1 cellular context compared by ENCODE assay signal in the genomic region with DNA sequence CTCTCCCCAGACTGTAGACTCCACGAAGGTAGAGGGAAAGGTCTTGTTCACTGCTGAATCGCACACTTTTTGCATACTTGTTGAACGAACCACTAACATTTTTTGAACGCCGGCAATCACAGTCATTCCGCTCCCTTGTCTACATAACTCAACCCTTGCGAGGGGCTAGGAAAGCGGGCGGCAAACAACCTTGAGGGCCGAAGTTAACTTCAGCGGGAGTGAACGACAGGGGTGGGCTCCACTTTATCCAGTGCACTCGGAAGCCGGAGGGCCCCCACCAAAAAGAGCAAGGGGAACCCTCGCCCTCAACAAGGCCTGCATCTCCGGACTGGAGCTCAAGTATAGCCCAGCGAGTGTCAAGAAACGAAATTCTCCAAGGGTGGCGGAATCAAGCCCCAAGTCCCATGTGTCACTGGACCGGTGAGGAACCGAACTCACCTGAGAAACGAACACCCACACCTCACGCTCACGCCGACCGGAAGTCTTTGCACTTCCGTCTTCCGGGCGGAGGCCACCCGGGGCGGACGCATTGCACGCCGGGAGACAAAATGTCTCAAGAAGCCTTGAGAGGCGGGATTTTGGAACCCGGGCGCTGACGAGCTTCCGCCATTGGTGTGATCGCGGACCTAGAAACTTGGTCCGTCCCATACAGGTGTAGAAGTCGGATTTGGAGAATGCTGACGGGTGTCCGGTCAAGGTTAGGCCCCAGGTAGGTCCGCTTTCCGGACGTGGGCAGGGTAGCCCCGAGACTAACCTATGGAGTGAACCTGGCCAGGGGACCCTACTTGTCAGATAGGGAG.
TF ChIP-seq lines count a peak whose summit lies in the region.

A gene (minus strand): TSS at position 484 of the 800 bp plus-strand sequence. CDS start 1,644 bp downstream, outside the sequence.

TF ChIP-seq in GM12878, 131 proteins besides CTCF, POLR2A, EP300 and RAD21 (continued from another document and continues in another):
- TF ChIP-seq, protein P1, sequence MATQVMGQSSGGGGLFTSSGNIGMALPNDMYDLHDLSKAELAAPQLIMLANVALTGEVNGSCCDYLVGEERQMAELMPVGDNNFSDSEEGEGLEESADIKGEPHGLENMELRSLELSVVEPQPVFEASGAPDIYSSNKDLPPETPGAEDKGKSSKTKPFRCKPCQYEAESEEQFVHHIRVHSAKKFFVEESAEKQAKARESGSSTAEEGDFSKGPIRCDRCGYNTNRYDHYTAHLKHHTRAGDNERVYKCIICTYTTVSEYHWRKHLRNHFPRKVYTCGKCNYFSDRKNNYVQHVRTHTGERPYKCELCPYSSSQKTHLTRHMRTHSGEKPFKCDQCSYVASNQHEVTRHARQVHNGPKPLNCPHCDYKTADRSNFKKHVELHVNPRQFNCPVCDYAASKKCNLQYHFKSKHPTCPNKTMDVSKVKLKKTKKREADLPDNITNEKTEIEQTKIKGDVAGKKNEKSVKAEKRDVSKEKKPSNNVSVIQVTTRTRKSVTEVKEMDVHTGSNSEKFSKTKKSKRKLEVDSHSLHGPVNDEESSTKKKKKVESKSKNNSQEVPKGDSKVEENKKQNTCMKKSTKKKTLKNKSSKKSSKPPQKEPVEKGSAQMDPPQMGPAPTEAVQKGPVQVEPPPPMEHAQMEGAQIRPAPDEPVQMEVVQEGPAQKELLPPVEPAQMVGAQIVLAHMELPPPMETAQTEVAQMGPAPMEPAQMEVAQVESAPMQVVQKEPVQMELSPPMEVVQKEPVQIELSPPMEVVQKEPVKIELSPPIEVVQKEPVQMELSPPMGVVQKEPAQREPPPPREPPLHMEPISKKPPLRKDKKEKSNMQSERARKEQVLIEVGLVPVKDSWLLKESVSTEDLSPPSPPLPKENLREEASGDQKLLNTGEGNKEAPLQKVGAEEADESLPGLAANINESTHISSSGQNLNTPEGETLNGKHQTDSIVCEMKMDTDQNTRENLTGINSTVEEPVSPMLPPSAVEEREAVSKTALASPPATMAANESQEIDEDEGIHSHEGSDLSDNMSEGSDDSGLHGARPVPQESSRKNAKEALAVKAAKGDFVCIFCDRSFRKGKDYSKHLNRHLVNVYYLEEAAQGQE (IDR thresholded peaks at IDR 0.05; ENCODE audit: low read depth, low read length), result no peak; the same call in 1 of the 2 replicates
- TF ChIP-seq GABPA (IDR thresholded peaks at IDR 0.05; ENCODE audit: low read depth), result peak; percentile 96
- TF ChIP-seq HDAC6 (IDR thresholded peaks at IDR 0.05; ENCODE audit: unreplicated experiment), result no peak
- TF ChIP-seq LARP7 (IDR thresholded peaks at IDR 0.05), result peak; percentile 19; the same call in 1 of the 2 replicates
- no peak for TF ChIP-seq ZNF207 (IDR thresholded peaks at IDR 0.05; ENCODE audit: borderline replicate concordance)
- no peak for TF ChIP-seq FOXK2 (IDR thresholded peaks at IDR 0.05)
- TF ChIP-seq, protein P2, sequence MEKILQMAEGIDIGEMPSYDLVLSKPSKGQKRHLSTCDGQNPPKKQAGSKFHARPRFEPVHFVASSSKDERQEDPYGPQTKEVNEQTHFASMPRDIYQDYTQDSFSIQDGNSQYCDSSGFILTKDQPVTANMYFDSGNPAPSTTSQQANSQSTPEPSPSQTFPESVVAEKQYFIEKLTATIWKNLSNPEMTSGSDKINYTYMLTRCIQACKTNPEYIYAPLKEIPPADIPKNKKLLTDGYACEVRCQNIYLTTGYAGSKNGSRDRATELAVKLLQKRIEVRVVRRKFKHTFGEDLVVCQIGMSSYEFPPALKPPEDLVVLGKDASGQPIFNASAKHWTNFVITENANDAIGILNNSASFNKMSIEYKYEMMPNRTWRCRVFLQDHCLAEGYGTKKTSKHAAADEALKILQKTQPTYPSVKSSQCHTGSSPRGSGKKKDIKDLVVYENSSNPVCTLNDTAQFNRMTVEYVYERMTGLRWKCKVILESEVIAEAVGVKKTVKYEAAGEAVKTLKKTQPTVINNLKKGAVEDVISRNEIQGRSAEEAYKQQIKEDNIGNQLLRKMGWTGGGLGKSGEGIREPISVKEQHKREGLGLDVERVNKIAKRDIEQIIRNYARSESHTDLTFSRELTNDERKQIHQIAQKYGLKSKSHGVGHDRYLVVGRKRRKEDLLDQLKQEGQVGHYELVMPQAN (conservative IDR thresholded peaks at IDR 0.05), result peak; percentile 83
- TF ChIP-seq IKZF1 (conservative IDR thresholded peaks at IDR 0.05), result peak; percentile 58
- TF ChIP-seq IRF4 (IDR thresholded peaks at IDR 0.05; ENCODE audit: low read depth, low read length), result 0 out of 2 replicates have a peak, but pooled peaks have one; percentile 13
- peak; percentile 57; the same call in 1 of the 2 replicates for TF ChIP-seq CBX5 (IDR thresholded peaks at IDR 0.05; ENCODE audit: low read depth)
- TF ChIP-seq KAT2A (conservative IDR thresholded peaks at IDR 0.05; ENCODE audit: control insufficient read depth, low read depth, low read length), result no peak
- no peak for TF ChIP-seq TBL1XR1 (IDR thresholded peaks at IDR 0.05; ENCODE audit: low read depth, low read length)
- no peak for TF ChIP-seq JUNB (IDR thresholded peaks at IDR 0.05)
- TF ChIP-seq, protein P3, sequence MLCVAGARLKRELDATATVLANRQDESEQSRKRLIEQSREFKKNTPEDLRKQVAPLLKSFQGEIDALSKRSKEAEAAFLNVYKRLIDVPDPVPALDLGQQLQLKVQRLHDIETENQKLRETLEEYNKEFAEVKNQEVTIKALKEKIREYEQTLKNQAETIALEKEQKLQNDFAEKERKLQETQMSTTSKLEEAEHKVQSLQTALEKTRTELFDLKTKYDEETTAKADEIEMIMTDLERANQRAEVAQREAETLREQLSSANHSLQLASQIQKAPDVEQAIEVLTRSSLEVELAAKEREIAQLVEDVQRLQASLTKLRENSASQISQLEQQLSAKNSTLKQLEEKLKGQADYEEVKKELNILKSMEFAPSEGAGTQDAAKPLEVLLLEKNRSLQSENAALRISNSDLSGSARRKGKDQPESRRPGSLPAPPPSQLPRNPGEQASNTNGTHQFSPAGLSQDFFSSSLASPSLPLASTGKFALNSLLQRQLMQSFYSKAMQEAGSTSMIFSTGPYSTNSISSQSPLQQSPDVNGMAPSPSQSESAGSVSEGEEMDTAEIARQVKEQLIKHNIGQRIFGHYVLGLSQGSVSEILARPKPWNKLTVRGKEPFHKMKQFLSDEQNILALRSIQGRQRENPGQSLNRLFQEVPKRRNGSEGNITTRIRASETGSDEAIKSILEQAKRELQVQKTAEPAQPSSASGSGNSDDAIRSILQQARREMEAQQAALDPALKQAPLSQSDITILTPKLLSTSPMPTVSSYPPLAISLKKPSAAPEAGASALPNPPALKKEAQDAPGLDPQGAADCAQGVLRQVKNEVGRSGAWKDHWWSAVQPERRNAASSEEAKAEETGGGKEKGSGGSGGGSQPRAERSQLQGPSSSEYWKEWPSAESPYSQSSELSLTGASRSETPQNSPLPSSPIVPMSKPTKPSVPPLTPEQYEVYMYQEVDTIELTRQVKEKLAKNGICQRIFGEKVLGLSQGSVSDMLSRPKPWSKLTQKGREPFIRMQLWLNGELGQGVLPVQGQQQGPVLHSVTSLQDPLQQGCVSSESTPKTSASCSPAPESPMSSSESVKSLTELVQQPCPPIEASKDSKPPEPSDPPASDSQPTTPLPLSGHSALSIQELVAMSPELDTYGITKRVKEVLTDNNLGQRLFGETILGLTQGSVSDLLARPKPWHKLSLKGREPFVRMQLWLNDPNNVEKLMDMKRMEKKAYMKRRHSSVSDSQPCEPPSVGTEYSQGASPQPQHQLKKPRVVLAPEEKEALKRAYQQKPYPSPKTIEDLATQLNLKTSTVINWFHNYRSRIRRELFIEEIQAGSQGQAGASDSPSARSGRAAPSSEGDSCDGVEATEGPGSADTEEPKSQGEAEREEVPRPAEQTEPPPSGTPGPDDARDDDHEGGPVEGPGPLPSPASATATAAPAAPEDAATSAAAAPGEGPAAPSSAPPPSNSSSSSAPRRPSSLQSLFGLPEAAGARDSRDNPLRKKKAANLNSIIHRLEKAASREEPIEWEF (IDR thresholded peaks at IDR 0.05; ENCODE audit: insufficient replicate concordance, low read depth, low read length), result no peak
- TF ChIP-seq GATAD2B (conservative IDR thresholded peaks at IDR 0.05; ENCODE audit: low read depth), result peak; percentile 58; the same call in 1 of the 2 replicates
- TF ChIP-seq, protein P4, sequence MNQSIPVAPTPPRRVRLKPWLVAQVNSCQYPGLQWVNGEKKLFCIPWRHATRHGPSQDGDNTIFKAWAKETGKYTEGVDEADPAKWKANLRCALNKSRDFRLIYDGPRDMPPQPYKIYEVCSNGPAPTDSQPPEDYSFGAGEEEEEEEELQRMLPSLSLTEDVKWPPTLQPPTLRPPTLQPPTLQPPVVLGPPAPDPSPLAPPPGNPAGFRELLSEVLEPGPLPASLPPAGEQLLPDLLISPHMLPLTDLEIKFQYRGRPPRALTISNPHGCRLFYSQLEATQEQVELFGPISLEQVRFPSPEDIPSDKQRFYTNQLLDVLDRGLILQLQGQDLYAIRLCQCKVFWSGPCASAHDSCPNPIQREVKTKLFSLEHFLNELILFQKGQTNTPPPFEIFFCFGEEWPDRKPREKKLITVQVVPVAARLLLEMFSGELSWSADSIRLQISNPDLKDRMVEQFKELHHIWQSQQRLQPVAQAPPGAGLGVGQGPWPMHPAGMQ (IDR thresholded peaks at IDR 0.05; ENCODE audit: borderline replicate concordance), result no peak
- TF ChIP-seq, protein P5, sequence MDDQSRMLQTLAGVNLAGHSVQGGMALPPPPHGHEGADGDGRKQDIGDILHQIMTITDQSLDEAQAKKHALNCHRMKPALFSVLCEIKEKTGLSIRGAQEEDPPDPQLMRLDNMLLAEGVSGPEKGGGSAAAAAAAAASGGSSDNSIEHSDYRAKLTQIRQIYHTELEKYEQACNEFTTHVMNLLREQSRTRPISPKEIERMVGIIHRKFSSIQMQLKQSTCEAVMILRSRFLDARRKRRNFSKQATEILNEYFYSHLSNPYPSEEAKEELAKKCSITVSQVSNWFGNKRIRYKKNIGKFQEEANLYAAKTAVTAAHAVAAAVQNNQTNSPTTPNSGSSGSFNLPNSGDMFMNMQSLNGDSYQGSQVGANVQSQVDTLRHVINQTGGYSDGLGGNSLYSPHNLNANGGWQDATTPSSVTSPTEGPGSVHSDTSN (IDR thresholded peaks at IDR 0.05; ENCODE audit: insufficient replicate concordance, low read depth, low read length), result no peak
- no peak for TF ChIP-seq NFXL1 (IDR thresholded peaks at IDR 0.05; ENCODE audit: borderline replicate concordance)
- TF ChIP-seq HDGF (IDR thresholded peaks at IDR 0.05), result no peak
- TF ChIP-seq ZNF274 (IDR thresholded peaks at IDR 0.05; ENCODE audit: insufficient read depth, insufficient read length), result no peak
- peak; percentile 16 for TF ChIP-seq SP1 (IDR thresholded peaks at IDR 0.05; ENCODE audit: low read depth, low read length)
- peak; percentile 20 to 55; a peak in 2 of 4 replicates for TF ChIP-seq BHLHE40 (IDR thresholded peaks at IDR 0.05; ENCODE audit: borderline replicate concordance in 1 of 2, low read depth in 2 of 2, low read length in 1 of 2)
- no peak for TF ChIP-seq NR2C2 (IDR thresholded peaks at IDR 0.05; ENCODE audit: borderline replicate concordance, control insufficient read depth, insufficient read length, low read depth)
- TF ChIP-seq STAT3 (IDR thresholded peaks at IDR 0.05; ENCODE audit: low read depth, low read length), result no peak
- TF ChIP-seq RELA (IDR thresholded peaks at IDR 0.05; ENCODE audit: borderline replicate concordance, partially characterized antibody), result peak; percentile 20
- no peak for TF ChIP-seq CBX3 (IDR thresholded peaks at IDR 0.05; ENCODE audit: borderline replicate concordance, low read depth)
- no peak for TF ChIP-seq ZNF217 (IDR thresholded peaks at IDR 0.05)
- TF ChIP-seq, protein P6, sequence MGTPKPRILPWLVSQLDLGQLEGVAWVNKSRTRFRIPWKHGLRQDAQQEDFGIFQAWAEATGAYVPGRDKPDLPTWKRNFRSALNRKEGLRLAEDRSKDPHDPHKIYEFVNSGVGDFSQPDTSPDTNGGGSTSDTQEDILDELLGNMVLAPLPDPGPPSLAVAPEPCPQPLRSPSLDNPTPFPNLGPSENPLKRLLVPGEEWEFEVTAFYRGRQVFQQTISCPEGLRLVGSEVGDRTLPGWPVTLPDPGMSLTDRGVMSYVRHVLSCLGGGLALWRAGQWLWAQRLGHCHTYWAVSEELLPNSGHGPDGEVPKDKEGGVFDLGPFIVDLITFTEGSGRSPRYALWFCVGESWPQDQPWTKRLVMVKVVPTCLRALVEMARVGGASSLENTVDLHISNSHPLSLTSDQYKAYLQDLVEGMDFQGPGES (IDR thresholded peaks at IDR 0.05), result no peak
- TF ChIP-seq, protein P7, sequence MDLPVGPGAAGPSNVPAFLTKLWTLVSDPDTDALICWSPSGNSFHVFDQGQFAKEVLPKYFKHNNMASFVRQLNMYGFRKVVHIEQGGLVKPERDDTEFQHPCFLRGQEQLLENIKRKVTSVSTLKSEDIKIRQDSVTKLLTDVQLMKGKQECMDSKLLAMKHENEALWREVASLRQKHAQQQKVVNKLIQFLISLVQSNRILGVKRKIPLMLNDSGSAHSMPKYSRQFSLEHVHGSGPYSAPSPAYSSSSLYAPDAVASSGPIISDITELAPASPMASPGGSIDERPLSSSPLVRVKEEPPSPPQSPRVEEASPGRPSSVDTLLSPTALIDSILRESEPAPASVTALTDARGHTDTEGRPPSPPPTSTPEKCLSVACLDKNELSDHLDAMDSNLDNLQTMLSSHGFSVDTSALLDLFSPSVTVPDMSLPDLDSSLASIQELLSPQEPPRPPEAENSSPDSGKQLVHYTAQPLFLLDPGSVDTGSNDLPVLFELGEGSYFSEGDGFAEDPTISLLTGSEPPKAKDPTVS (IDR thresholded peaks at IDR 0.05; ENCODE audit: low read depth, low read length), result no peak
- TF ChIP-seq, protein P8, sequence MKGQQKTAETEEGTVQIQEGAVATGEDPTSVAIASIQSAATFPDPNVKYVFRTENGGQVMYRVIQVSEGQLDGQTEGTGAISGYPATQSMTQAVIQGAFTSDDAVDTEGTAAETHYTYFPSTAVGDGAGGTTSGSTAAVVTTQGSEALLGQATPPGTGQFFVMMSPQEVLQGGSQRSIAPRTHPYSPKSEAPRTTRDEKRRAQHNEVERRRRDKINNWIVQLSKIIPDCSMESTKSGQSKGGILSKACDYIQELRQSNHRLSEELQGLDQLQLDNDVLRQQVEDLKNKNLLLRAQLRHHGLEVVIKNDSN (IDR thresholded peaks at IDR 0.05; ENCODE audit: borderline replicate concordance, extremely low read length, insufficient read depth, low read depth, low read length), result no peak
- no peak for TF ChIP-seq YBX1 (IDR thresholded peaks at IDR 0.05)
- no peak for TF ChIP-seq ZNF24 (IDR thresholded peaks at IDR 0.05)
- TF ChIP-seq ZNF384 (IDR thresholded peaks at IDR 0.05; ENCODE audit: borderline replicate concordance, low read depth, low read length), result no peak
- peak; percentile 94 for TF ChIP-seq PML (IDR thresholded peaks at IDR 0.05; ENCODE audit: low read length)
- TF ChIP-seq ZZZ3 (IDR thresholded peaks at IDR 0.05; ENCODE audit: control insufficient read depth, insufficient read length, low read depth), result no peak
- no peak for TF ChIP-seq ETV6 (conservative IDR thresholded peaks at IDR 0.05 in 1 of 2, IDR thresholded peaks at IDR 0.05 in 1 of 2; ENCODE audit: borderline replicate concordance in 1 of 2, low read depth in 1 of 2)
- 0 out of 2 replicates have a peak, but pooled peaks have one; percentile 13 for TF ChIP-seq TCF12 (IDR thresholded peaks at IDR 0.05; ENCODE audit: low read depth, low read length)
- 0 out of 2 replicates have a peak, but pooled peaks have one; percentile 13 for TF ChIP-seq RUNX3 (IDR thresholded peaks at IDR 0.05; ENCODE audit: low read length)
- peak; percentile 24 to 59; a peak in 2 of 3 replicates for TF ChIP-seq EGR1 (IDR thresholded peaks at IDR 0.05; ENCODE audit: borderline replicate concordance in 1 of 2, low read depth in 2 of 2, low read length in 2 of 2)
- no peak for TF ChIP-seq PAX8 (IDR thresholded peaks at IDR 0.05)
- TF ChIP-seq, protein P9, sequence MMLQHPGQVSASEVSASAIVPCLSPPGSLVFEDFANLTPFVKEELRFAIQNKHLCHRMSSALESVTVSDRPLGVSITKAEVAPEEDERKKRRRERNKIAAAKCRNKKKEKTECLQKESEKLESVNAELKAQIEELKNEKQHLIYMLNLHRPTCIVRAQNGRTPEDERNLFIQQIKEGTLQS (IDR thresholded peaks at IDR 0.05; ENCODE audit: borderline replicate concordance, extremely low read depth, low read depth, low read length), result no peak
